Comparison of ENCODE assay signal across 18 cellular contexts in genomic region chr10:102610499-102610898, GRCh38. TPM values are rescaled to one million over a fixed set of nuclear protein-coding genes. Genes with fewer than 3 reads are reported as not detected.
A peak's percentile ranks its signal among the peaks of the same experiment; 100 is the strongest.
DNase-seq lines count a peak whose midpoint lies in the region; ATAC-seq, FAIRE-seq and TF ChIP-seq lines count a peak whose summit lies in the region.
"Had no signal": no experiment of that assay in that cellular context is flagged by ENCODE, and none has a peak within 500 bp of the region (broad histone marks: within the 10 kb centered on the region; RNA-seq: fewer than 3 reads in every experiment).

No MANE protein-coding gene starts in this region.

- H3K27me3 ChIP-seq in SK-N-SH (ENCODE audit: insufficient read depth): no peaks in the 10 kb centered on the region
- no peaks in the 10 kb centered on the region for H3K27me3 ChIP-seq in astrocyte (ENCODE audit: insufficient read depth, low read length)
- H3K27me3 ChIP-seq in right atrium auricular region: no peaks in the 10 kb centered on the region
- H3K27me3 ChIP-seq in sigmoid colon: no peaks in the 10 kb centered on the region

- no peaks in the 10 kb centered on the region for H3K27me3 Mint-ChIP-seq in astrocyte (ENCODE audit: low read depth, unreplicated experiment)
- H3K27me3 Mint-ChIP-seq: dendritic cell treated with granulocyte-macrophage colony-stimulating factor and Interleukin-4, amounts not matched to agents 40 ng/mL and 50 ng/mL, for 4 days had no signal

- peaks cover 26% of the 10 kb centered on the region for H3K4me1 Mint-ChIP-seq in astrocyte (ENCODE audit: low read depth, unreplicated experiment)

- TF ChIP-seq CTCF in SK-N-SH (IDR thresholded peaks at IDR 0.05) (no peak), astrocyte (IDR thresholded peaks at IDR 0.05; ENCODE audit: insufficient read depth, low read depth, low read length) (no peak), right atrium auricular region (IDR thresholded peaks at IDR 0.05) (no peak), sigmoid colon (IDR thresholded peaks at IDR 0.05) (no peak)

- TF ChIP-seq POLR2A in sigmoid colon (IDR thresholded peaks at IDR 0.05): no peak

- TF ChIP-seq EP300 in SK-N-SH (IDR thresholded peaks at IDR 0.05; ENCODE audit: borderline replicate concordance in 1 of 2, low read depth in 1 of 2, low read length in 1 of 2) (no peak), sigmoid colon (IDR thresholded peaks at IDR 0.05) (no peak)

- H3K79me2 ChIP-seq in SK-N-SH (ENCODE audit: insufficient read depth) (no peaks in the 10 kb centered on the region), astrocyte (ENCODE audit: insufficient read depth, low read length) (no peaks in the 10 kb centered on the region)

- intact Hi-C loops in sigmoid colon (cut with DNase I): no loop called here

- H3K4me1 ChIP-seq in SK-N-SH (ENCODE audit: control insufficient read depth in 1 of 2, insufficient read depth in 2 of 2, low read depth in 1 of 2, low read length in 1 of 2): peaks cover 8 to 12% of the 10 kb centered on the region in 2 experiments; a peak in 2 of 4 replicates
- H3K4me1 ChIP-seq in astrocyte (ENCODE audit: insufficient read depth, low read length): peaks cover 26% of the 10 kb centered on the region
- H3K4me1 ChIP-seq in right atrium auricular region: peaks cover 0 to 59% of the 10 kb centered on the region in 2 donors
- peaks cover 0 to 45% (median 35%) of the 10 kb centered on the region in 4 donors for H3K4me1 ChIP-seq in sigmoid colon

- no peak for DNase-seq in SK-N-SH
- DNase-seq in astrocyte (ENCODE audit: low read depth): no peak
- no peak for DNase-seq in right atrium auricular region (ENCODE audit: low spot score)
- peak; percentile 40 for DNase-seq in sigmoid colon
- DNase-seq in NCI-H748 treated with DMSO at 0.1 percent for 48 hours (lab: John Stamatoyannopoulos, UW): no peak
- DNase-seq in activated CD4-positive, alpha-beta T cell treated with anti-CD3 and anti-CD28 coated beads for 48 hours: no peak
- DNase-seq in MV-4-11 (lab: John Stamatoyannopoulos, UW): no peak
- DNase-seq: anterior cingulate cortex, C1 segment of cervical spinal cord, H9, midbrain, NCI-H1417 had no signal

- POLR2A ChIA-PET in SK-N-SH (lab: Yijun Ruan, JAX): no interaction called here

- 90% methylated on average over 10 of the region's 10 CpGs for WGBS in SK-N-SH (ENCODE audit: low lambda C conversion rate)
- 83 to 88% methylated on average over 10 of the region's 10 CpGs for WGBS in sigmoid colon, 2 donors

- no peak overlapping the region for H3K4me3 ChIP-seq in SK-N-SH (ENCODE audit: low read depth in 2 of 2, low read length in 1 of 2)
- H3K4me3 ChIP-seq in astrocyte (ENCODE audit: insufficient read depth, low read depth, low read length): no peak overlapping the region
- H3K4me3 ChIP-seq in right atrium auricular region: no peak overlapping the region
- H3K4me3 ChIP-seq in sigmoid colon: no peak overlapping the region

- H3K36me3 Mint-ChIP-seq in astrocyte (ENCODE audit: low read depth, unreplicated experiment): peaks cover 24% of the 10 kb centered on the region

- H3K9me3 ChIP-seq in SK-N-SH (no peaks in the 10 kb centered on the region), astrocyte (ENCODE audit: insufficient read depth, low read depth, low read length) (no peaks in the 10 kb centered on the region), right atrium auricular region (no peaks in the 10 kb centered on the region), sigmoid colon (no peaks in the 10 kb centered on the region)

- ATAC-seq in SK-N-SH treated with all-trans-retinoic acid at 6 μM for 48 hours: no peak
- ATAC-seq: activated CD4-positive, CD25-positive, alpha-beta regulatory T cell treated with anti-CD3 and anti-CD28 coated beads, Interleukin-2, amount 50 U/mL, for 24 hours had no signal

- H3K4me2 ChIP-seq in SK-N-SH (no peak overlapping the region), astrocyte (ENCODE audit: low read length) (no peak overlapping the region)

- H3K36me3 ChIP-seq in SK-N-SH (replicated peaks in 1 of 2; ENCODE audit: control insufficient read depth in 1 of 2, insufficient read depth in 2 of 2, low read length in 1 of 2) (no peaks in the 10 kb centered on the region), astrocyte (ENCODE audit: insufficient read depth, low read length) (no peaks in the 10 kb centered on the region), right atrium auricular region (no peaks in the 10 kb centered on the region), sigmoid colon (peaks cover 0 to under 1% (median 0%) of the 10 kb centered on the region in 4 donors)

- H3K4me3 Mint-ChIP-seq in astrocyte (ENCODE audit: unreplicated experiment): no peak overlapping the region
- H3K4me3 Mint-ChIP-seq: activated T-helper 1 cell treated with anti-CD3 and anti-CD28 coated beads, Interleukin-12 subunit alpha, Interleukin-12 subunit beta, Interleukin-2, Interleukin-4 antibody, amounts not matched to agents 30 ng/mL and 10 ng/mL and 1 ng/mL, durations not matched to agents 14 hours and 24 hours and 36 hours; dendritic cell treated with granulocyte-macrophage colony-stimulating factor and Interleukin-4, amounts not matched to agents 40 ng/mL and 50 ng/mL, for 4 days; H9 had no signal

- CTCF ChIA-PET in SK-N-SH (lab: Yijun Ruan, JAX): interaction anchor here (1.0 kb wide), 1 partner anchor 12 kb away, joined by 3 read pairs; no protein-coding TSS in a partner anchor

- peak overlapping the region; percentile 11 for H3K27ac Mint-ChIP-seq in astrocyte (ENCODE audit: unreplicated experiment)
- H3K27ac Mint-ChIP-seq: dendritic cell treated with granulocyte-macrophage colony-stimulating factor and Interleukin-4, amounts not matched to agents 40 ng/mL and 50 ng/mL, for 4 days; H9 had no signal

- H3K27ac ChIP-seq in SK-N-SH (ENCODE audit: low read depth in 2 of 2, low read length in 1 of 2) (no peak overlapping the region), astrocyte (ENCODE audit: low read depth, low read length) (no peak overlapping the region), right atrium auricular region (peak overlapping the region; percentile 3 to 46), sigmoid colon (peak overlapping the region in 3 of 4 donors; percentile 67 to 75 (median 67))
- H3K27ac ChIP-seq: 22Rv1, HL-60 had no signal

- peaks cover 3% of the 10 kb centered on the region for H3F3A ChIP-seq in SK-N-SH (replicated peaks; ENCODE audit: insufficient read depth)

- H2AFZ ChIP-seq in SK-N-SH (ENCODE audit: low read depth) (no peak overlapping the region), astrocyte (ENCODE audit: low read depth, low read length) (no peak overlapping the region)

- H4K20me1 ChIP-seq in SK-N-SH (ENCODE audit: insufficient read depth) (no peaks in the 10 kb centered on the region), astrocyte (ENCODE audit: insufficient read depth, low read length) (no peaks in the 10 kb centered on the region)

- H3K9me3 Mint-ChIP-seq in astrocyte (ENCODE audit: unreplicated experiment): no peaks in the 10 kb centered on the region
- H3K9me3 Mint-ChIP-seq: activated T-helper 1 cell treated with anti-CD3 and anti-CD28 coated beads, Interleukin-12 subunit alpha, Interleukin-12 subunit beta, Interleukin-2, Interleukin-4 antibody, amounts not matched to agents 30 ng/mL and 10 ng/mL and 1 ng/mL, durations not matched to agents 14 hours and 24 hours and 36 hours; dendritic cell treated with granulocyte-macrophage colony-stimulating factor and Interleukin-4, amounts not matched to agents 40 ng/mL and 50 ng/mL, for 4 days; H9 had no signal

- FAIRE-seq in astrocyte (lab: Jason Lieb, UNC): no peak

- no peaks in the 10 kb centered on the region for H3K9me2 ChIP-seq in SK-N-SH

- no peak overlapping the region for H3K9ac ChIP-seq in SK-N-SH
- no peak overlapping the region for H3K9ac ChIP-seq in astrocyte (ENCODE audit: low read length)

- TF ChIP-seq RAD21 in SK-N-SH (IDR thresholded peaks at IDR 0.05; ENCODE audit: low read length): no peak

TF ChIP-seq in SK-N-SH, 30 proteins besides CTCF, POLR2A, EP300 and RAD21:
- TF ChIP-seq, protein P1, sequence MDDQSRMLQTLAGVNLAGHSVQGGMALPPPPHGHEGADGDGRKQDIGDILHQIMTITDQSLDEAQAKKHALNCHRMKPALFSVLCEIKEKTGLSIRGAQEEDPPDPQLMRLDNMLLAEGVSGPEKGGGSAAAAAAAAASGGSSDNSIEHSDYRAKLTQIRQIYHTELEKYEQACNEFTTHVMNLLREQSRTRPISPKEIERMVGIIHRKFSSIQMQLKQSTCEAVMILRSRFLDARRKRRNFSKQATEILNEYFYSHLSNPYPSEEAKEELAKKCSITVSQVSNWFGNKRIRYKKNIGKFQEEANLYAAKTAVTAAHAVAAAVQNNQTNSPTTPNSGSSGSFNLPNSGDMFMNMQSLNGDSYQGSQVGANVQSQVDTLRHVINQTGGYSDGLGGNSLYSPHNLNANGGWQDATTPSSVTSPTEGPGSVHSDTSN (IDR thresholded peaks at IDR 0.05): 0 out of 2 replicates have a peak, but pooled peaks have one; percentile 15
- TF ChIP-seq POLR2AphosphoS5 (IDR thresholded peaks at IDR 0.05; ENCODE audit: low read depth, low read length): no peak

TF ChIP-seq in SK-N-SH treated with all-trans-retinoic acid at 6 μM for 48 hours, 23 proteins besides CTCF, POLR2A, EP300 and RAD21 (continues in another document):
- TF ChIP-seq TCF4 (CRISPR knock-in tag; IDR thresholded peaks at IDR 0.05; ENCODE audit: borderline replicate concordance): no peak
- no peak for TF ChIP-seq CREB5 (CRISPR knock-in tag; IDR thresholded peaks at IDR 0.05; ENCODE audit: low read depth)
- TF ChIP-seq CSDC2 (CRISPR knock-in tag; IDR thresholded peaks at IDR 0.05): no peak
- no peak for TF ChIP-seq ZNF8 (CRISPR knock-in tag; IDR thresholded peaks at IDR 0.05)
- no peak for TF ChIP-seq ZNF565 (CRISPR knock-in tag; conservative IDR thresholded peaks at IDR 0.05; ENCODE audit: low read depth)
- no peak for TF ChIP-seq PPARA (CRISPR knock-in tag; IDR thresholded peaks at IDR 0.05; ENCODE audit: borderline replicate concordance)

RNA-seq across cellular contexts. Expression of gene TRIM8, which starts 33.8 kb away (rescaled TPM):
- polyA plus RNA-seq in SK-N-SH (2012; rRNA removed) (67.0 and 108 TPM in 2 replicates), sigmoid colon (10 to 100 TPM; 25.0 to 53.0 (median 46.8) TPM)
- polyA plus RNA-seq in SK-N-SH (2012; cell fraction: cytosol; rRNA removed): 70.8 and 98.8 TPM in 2 replicates
- polyA plus RNA-seq in SK-N-SH (2012; cell fraction: nucleus; rRNA removed): 83.2 and 87.9 TPM in 2 replicates
- total RNA-seq in astrocyte (103 and 117 TPM in 2 replicates), right atrium auricular region (100 to 1,000 TPM; 106 to 125 TPM), sigmoid colon (10 to 100 TPM; 58.9 to 88.6 (median 67.1) TPM)

Comparison
In these comparisons a context has a peak if more than half of its experiments do, and no peak if none do; other contexts are left out.
1. H3K27ac ChIP-seq: peak in right atrium auricular region (2 of 2) and sigmoid colon (3 of 4); none in SK-N-SH (0 of 2) and astrocyte (single experiment).